In the genomic region with DNA sequence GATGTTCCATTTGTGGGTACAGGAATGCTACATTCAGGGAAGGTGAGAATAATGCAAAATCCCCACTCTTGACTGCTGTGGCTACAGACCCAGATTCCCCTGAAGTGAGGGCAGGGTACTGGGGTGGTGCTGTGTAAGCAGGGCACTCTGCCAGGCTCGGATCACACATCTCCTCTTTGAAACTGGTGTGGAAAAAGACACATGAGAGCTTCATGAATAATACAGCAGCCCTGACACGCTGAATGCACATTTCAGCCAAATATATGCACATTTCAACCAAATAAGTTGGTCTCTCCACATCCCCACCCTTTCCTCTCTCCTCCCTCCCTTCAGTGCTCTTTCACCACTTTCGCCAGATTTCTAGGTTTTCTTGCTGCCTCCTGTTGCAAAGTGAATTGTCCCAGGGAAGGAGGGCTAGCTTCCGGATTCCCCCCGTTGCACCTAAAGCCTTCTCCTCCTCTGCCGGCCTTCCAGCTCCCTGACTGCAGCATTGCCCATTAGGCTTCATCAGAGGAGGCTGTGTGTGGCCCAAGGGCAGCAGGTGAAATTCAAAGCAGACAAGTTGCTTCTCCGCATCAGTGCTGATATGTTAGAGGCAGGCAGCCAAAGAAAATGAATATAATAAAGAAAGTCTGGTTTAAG, we compare ENCODE assay signal across 9 cellular contexts.
DNase-seq lines count a peak whose midpoint lies in the region; ATAC-seq and TF ChIP-seq lines count a peak whose summit lies in the region.
"Had no signal": no experiment of that assay in that cellular context is flagged by ENCODE, and none has a peak within 500 bp of the region (broad histone marks: within the 10 kb centered on the region; RNA-seq: fewer than 3 reads in every experiment).

No MANE protein-coding gene starts in this region.

- H3K9me3 Mint-ChIP-seq in endodermal cell: no peaks in the 10 kb centered on the region

- DNase-seq in glomerular visceral epithelial cell (ENCODE audit: extremely low spot score) (peak; percentile 41), endodermal cell (no peak), nucleus accumbens (lab: John Stamatoyannopoulos, UW) (no peak), iPS-NIHi11 (ENCODE audit: low spot score) (no peak), uterus (no peak)
- DNase-seq: sigmoid colon had no signal

- WGBS in endodermal cell (ENCODE audit: insufficient coverage in 1 of 2, insufficient read length in 1 of 2), 2 experiments: 85 to 100% methylated on average over 2 to 7 of the region's 7 CpGs

- H3K27me3 ChIP-seq in endodermal cell (ENCODE audit: control insufficient read depth, insufficient read depth, low read length, poor library complexity, severe bottlenecking) (no peaks in the 10 kb centered on the region), uterus (no peaks in the 10 kb centered on the region)
- H3K27me3 ChIP-seq: sigmoid colon had no signal

- peaks cover 6% of the 10 kb centered on the region for H3K27me3 Mint-ChIP-seq in endodermal cell (ENCODE audit: insufficient read depth)

- intact Hi-C loops in uterus (cut with DNase I; ENCODE audit: low total_unique reads): no loop called here

- no peak overlapping the region for H3K9ac ChIP-seq in endodermal cell (ENCODE audit: extremely low read depth, low read length, poor library complexity, severe bottlenecking)

- H3K27ac Mint-ChIP-seq in endodermal cell: no peak overlapping the region

- no peak overlapping the region for H3K27ac ChIP-seq in endodermal cell (ENCODE audit: low read depth, low read length)
- H3K27ac ChIP-seq in uterus: peak overlapping the region in 1 of 2 donors; percentile 2
- H3K27ac ChIP-seq: sigmoid colon had no signal

- peak; percentile 50 for ATAC-seq in GM18505 (IDR thresholded peaks at IDR 0.05; ENCODE audit: unreplicated experiment)
- peak; percentile 50 for ATAC-seq in GM21529 (IDR thresholded peaks at IDR 0.05; ENCODE audit: unreplicated experiment)
- peak; percentile 63 for ATAC-seq in HG03354 (IDR thresholded peaks at IDR 0.05; ENCODE audit: poor library complexity, severe bottlenecking, unreplicated experiment)

- no peaks in the 10 kb centered on the region for H3K4me1 ChIP-seq in endodermal cell (ENCODE audit: control insufficient read depth, insufficient read depth, low read length)
- H3K4me1 ChIP-seq in uterus: no peaks in the 10 kb centered on the region

- H3K4me3 Mint-ChIP-seq in endodermal cell: no peak overlapping the region

- H3K36me3 Mint-ChIP-seq in endodermal cell (ENCODE audit: low read depth): no peaks in the 10 kb centered on the region

- H3K36me3 ChIP-seq in endodermal cell (ENCODE audit: control insufficient read depth, insufficient read depth, low read length): no peaks in the 10 kb centered on the region
- H3K36me3 ChIP-seq in uterus: no peaks in the 10 kb centered on the region
- H3K36me3 ChIP-seq: sigmoid colon had no signal

- TF ChIP-seq POLR2A in GM18505 (IDR thresholded peaks at IDR 0.05; ENCODE audit: borderline replicate concordance, extremely low read depth, insufficient read depth, insufficient read length) (peak; percentile 25), uterus (IDR thresholded peaks at IDR 0.05) (no peak)

- TF ChIP-seq CTCF in endodermal cell (conservative IDR thresholded peaks at IDR 0.05) (no peak), uterus (IDR thresholded peaks at IDR 0.05) (no peak)

- H3K4me1 Mint-ChIP-seq in endodermal cell: peaks cover 7% of the 10 kb centered on the region

- H3K4me3 ChIP-seq in endodermal cell (ENCODE audit: low read length) (no peak overlapping the region), uterus (no peak overlapping the region)
- H3K4me3 ChIP-seq: sigmoid colon had no signal

- H3K9me3 ChIP-seq in endodermal cell (ENCODE audit: control insufficient read depth, low read length) (peaks cover 1% of the 10 kb centered on the region), uterus (no peaks in the 10 kb centered on the region)
- H3K9me3 ChIP-seq: sigmoid colon had no signal
